1 cellular context compared by ENCODE assay signal in genomic region chr22:24497879-24498278, GRCh38.
TF ChIP-seq lines count a peak whose summit lies in the region.

No MANE protein-coding gene starts in this region.

TF ChIP-seq in IMR-90, 13 proteins besides CTCF, POLR2A, EP300 and RAD21:
- TF ChIP-seq NFE2L2 (IDR thresholded peaks at IDR 0.05; ENCODE audit: low read depth, low read length) (no peak), CEBPB (IDR thresholded peaks at IDR 0.05; ENCODE audit: low read depth, low read length) (no peak), BHLHE40 (IDR thresholded peaks at IDR 0.05; ENCODE audit: low read depth, low read length) (no peak), USF2 (IDR thresholded peaks at IDR 0.05; ENCODE audit: low read depth, low read length) (no peak), CHD1 (IDR thresholded peaks at IDR 0.05; ENCODE audit: low read depth, low read length) (no peak), FOS (IDR thresholded peaks at IDR 0.05; ENCODE audit: low read depth, low read length) (no peak), MAFK (IDR thresholded peaks at IDR 0.05; ENCODE audit: low read depth, low read length) (no peak), RFX5 (IDR thresholded peaks at IDR 0.05; ENCODE audit: low read depth, low read length) (no peak), MXI1 (IDR thresholded peaks at IDR 0.05; ENCODE audit: borderline replicate concordance, low read depth, low read length) (no peak), MAZ (IDR thresholded peaks at IDR 0.05; ENCODE audit: borderline replicate concordance, low read depth, low read length) (no peak), ELK1 (IDR thresholded peaks at IDR 0.05; ENCODE audit: borderline replicate concordance, low read depth, low read length) (no peak), RCOR1 (IDR thresholded peaks at IDR 0.05; ENCODE audit: insufficient replicate concordance, low read length) (no peak), SMC3 (IDR thresholded peaks at IDR 0.05; ENCODE audit: low read depth, low read length) (no peak)
